In the genomic region with DNA sequence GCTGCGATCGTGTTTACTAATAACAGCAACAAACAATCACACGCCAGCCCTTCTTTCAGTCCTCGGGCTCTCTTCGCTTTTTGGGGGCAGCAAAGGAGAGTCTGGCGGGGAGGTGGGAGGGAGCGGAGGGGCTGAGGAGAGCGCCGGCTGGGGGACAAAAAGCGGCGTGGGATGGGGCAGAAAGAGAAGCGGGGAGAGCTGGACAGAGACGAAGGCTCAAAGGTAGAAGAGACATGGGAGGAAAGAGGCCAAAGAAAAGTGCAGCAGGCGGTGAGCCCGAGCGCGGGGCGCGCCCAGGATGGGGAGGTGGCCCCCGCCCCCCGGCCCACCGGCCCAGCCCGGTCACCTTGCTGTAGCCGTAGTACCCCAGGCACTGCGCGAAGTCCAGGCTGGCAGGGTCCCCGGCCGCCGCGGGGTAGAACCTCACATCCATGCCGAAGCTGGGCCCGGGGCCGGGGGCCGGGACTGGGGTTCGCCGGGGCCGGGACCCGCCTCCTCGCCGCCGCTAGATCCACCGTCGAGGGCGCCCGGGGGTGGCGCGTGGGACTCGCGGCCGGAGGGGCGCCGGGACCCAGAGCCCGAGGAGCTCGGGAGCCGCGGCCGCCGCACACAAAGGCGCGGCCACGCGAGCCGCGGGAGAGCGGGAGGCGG, we compare ENCODE assay signal across 8 cellular contexts. TPM values are rescaled to one million over a fixed set of nuclear protein-coding genes. Genes with fewer than 3 reads are reported as not detected.
DNase-seq lines count a peak whose midpoint lies in the region; ATAC-seq and TF ChIP-seq lines count a peak whose summit lies in the region.
"Had no signal": no experiment of that assay in that cellular context is flagged by ENCODE, and none has a peak within 500 bp of the region (broad histone marks: within the 10 kb centered on the region; RNA-seq: fewer than 3 reads in every experiment).

No MANE protein-coding gene starts in this region.

- intact Hi-C loops in left lung (cut with DNase I): no loop called here
- intact Hi-C loops in activated CD4-positive, alpha-beta memory T cell treated with anti-CD3 and anti-CD28 coated beads for 36 hours (cut with micrococcal nuclease): no loop called here

- H3K4me3 ChIP-seq in H7 (ENCODE audit: insufficient read depth, low read depth, low read length) (peak overlapping the region; percentile 89), astrocyte of the cerebellum (ENCODE audit: low read depth, low read length) (peak overlapping the region; percentile 24), left lung (peak overlapping the region; percentile 31 to 38)

- ATAC-seq in left lung: peak; percentile 41
- ATAC-seq in stimulated activated memory B cell treated with anti-CD40 and anti-IgM and Interleukin-4, amounts not matched to agents 10 μg/mL and 1 μg/mL and 100 μg/mL, for 72 hours: peak; percentile 58
- no peak for ATAC-seq in HG03520 (IDR thresholded peaks at IDR 0.05; ENCODE audit: unreplicated experiment)

- peaks cover 40% of the 10 kb centered on the region for H3K27me3 ChIP-seq in H7 (ENCODE audit: control insufficient read depth, insufficient read depth, low read length)
- peaks cover 27 to 87% of the 10 kb centered on the region in 2 donors for H3K27me3 ChIP-seq in left lung

- H3K9me3 Mint-ChIP-seq in stimulated activated memory B cell treated with anti-CD40 and anti-IgM and Interleukin-4, amounts not matched to agents 10 μg/mL and 1 μg/mL and 100 μg/mL, for 72 hours: no peaks in the 10 kb centered on the region
- H3K9me3 Mint-ChIP-seq in activated CD4-positive, alpha-beta memory T cell treated with anti-CD3 and anti-CD28 coated beads for 36 hours: no peaks in the 10 kb centered on the region

- H3K4me1 ChIP-seq in left lung: peaks cover 0 to 2% of the 10 kb centered on the region in 2 donors

- in situ Hi-C loops in astrocyte of the cerebellum (cut with HindIII; ENCODE audit: low sequenced_read_pairs): no loop called here

- H3K36me3 ChIP-seq in H7 (replicated peaks; ENCODE audit: control insufficient read depth, insufficient read depth, low read length) (no peaks in the 10 kb centered on the region), left lung (no peaks in the 10 kb centered on the region)

- H3K36me3 Mint-ChIP-seq in stimulated activated memory B cell treated with anti-CD40 and anti-IgM and Interleukin-4, amounts not matched to agents 10 μg/mL and 1 μg/mL and 100 μg/mL, for 72 hours: no peaks in the 10 kb centered on the region
- H3K36me3 Mint-ChIP-seq in activated CD4-positive, alpha-beta memory T cell treated with anti-CD3 and anti-CD28 coated beads for 36 hours: peaks cover 3% of the 10 kb centered on the region

- no peaks in the 10 kb centered on the region for H3K9me3 ChIP-seq in left lung

- DNase-seq in H7: peak; percentile 71
- DNase-seq in astrocyte of the cerebellum (ENCODE audit: low read depth): no peak
- peak in 1 of 2 donors; percentile 77 for DNase-seq in left lung
- DNase-seq in activated CD4-positive, alpha-beta T cell treated with anti-CD3 and anti-CD28 coated beads for 48 hours: no peak
- DNase-seq in activated CD4-positive, alpha-beta memory T cell treated with anti-CD3 and anti-CD28 coated beads for 36 hours: no peak
- DNase-seq: kidney glomerular epithelial cell had no signal

- no peak overlapping the region for H3K27ac Mint-ChIP-seq in stimulated activated memory B cell treated with anti-CD40 and anti-IgM and Interleukin-4, amounts not matched to agents 10 μg/mL and 1 μg/mL and 100 μg/mL, for 72 hours
- no peak overlapping the region for H3K27ac Mint-ChIP-seq in activated CD4-positive, alpha-beta memory T cell treated with anti-CD3 and anti-CD28 coated beads for 36 hours

- TF ChIP-seq CTCF in astrocyte of the cerebellum (IDR thresholded peaks at IDR 0.05; ENCODE audit: low read depth, low read length, missing control alignments): no peak
- no peak for TF ChIP-seq CTCF in left lung (IDR thresholded peaks at IDR 0.05)

- POLR2A ChIA-PET in activated CD4-positive, alpha-beta memory T cell treated with anti-CD3 and anti-CD28 coated beads for 36 hours (lab: Charles Lee): no interaction called here

- CTCF ChIA-PET in activated CD4-positive, alpha-beta memory T cell treated with anti-CD3 and anti-CD28 coated beads for 36 hours (lab: Charles Lee): no interaction called here

- H3K4me3 Mint-ChIP-seq in stimulated activated memory B cell treated with anti-CD40 and anti-IgM and Interleukin-4, amounts not matched to agents 10 μg/mL and 1 μg/mL and 100 μg/mL, for 72 hours: no peak overlapping the region
- no peak overlapping the region for H3K4me3 Mint-ChIP-seq in activated CD4-positive, alpha-beta memory T cell treated with anti-CD3 and anti-CD28 coated beads for 36 hours

- H3K27me3 Mint-ChIP-seq in stimulated activated memory B cell treated with anti-CD40 and anti-IgM and Interleukin-4, amounts not matched to agents 10 μg/mL and 1 μg/mL and 100 μg/mL, for 72 hours: peaks cover 51% of the 10 kb centered on the region
- peaks cover 30% of the 10 kb centered on the region for H3K27me3 Mint-ChIP-seq in activated CD4-positive, alpha-beta memory T cell treated with anti-CD3 and anti-CD28 coated beads for 36 hours

- H3K27ac ChIP-seq in left lung: no peak overlapping the region

- H3K4me1 Mint-ChIP-seq in stimulated activated memory B cell treated with anti-CD40 and anti-IgM and Interleukin-4, amounts not matched to agents 10 μg/mL and 1 μg/mL and 100 μg/mL, for 72 hours: peaks cover 14% of the 10 kb centered on the region
- H3K4me1 Mint-ChIP-seq in activated CD4-positive, alpha-beta memory T cell treated with anti-CD3 and anti-CD28 coated beads for 36 hours (ENCODE audit: low read depth): peaks cover 4% of the 10 kb centered on the region

RNA-seq across cellular contexts. Expression of a gene that starts 0.5 kb away (rescaled TPM):
- 14.1 and 18.1 TPM in 2 replicates for total RNA-seq in H7 (2014; rRNA removed; shearing (Covaris generic))
- 1 to 10 TPM; 2.8 to 3.0 TPM for total RNA-seq in left lung
- not detected for total RNA-seq in activated CD4-positive, alpha-beta memory T cell treated with anti-CD3 and anti-CD28 coated beads for 36 hours

Comparison
In these comparisons a context has a peak if more than half of its experiments do, and no peak if none do; other contexts are left out.
1. H3K4me3 ChIP-seq: peak in every context shown above with its lines; median percentile 89 in H7; 34 in left lung; 24 in astrocyte of the cerebellum.